8 cellular contexts compared by ENCODE assay signal in genomic region chr6:291697-292505, GRCh38. TPM values are rescaled to one million over a fixed set of nuclear protein-coding genes. Genes with fewer than 3 reads are reported as not detected.
DNase-seq lines count a peak whose midpoint lies in the region; ATAC-seq and TF ChIP-seq lines count a peak whose summit lies in the region.

DUSP22 (plus strand) TSS chr6:292487; CDS start chr6:292540, 53 bp downstream.

- DNase-seq in A172 (ENCODE audit: low spot score) = peak; percentile 63
- DNase-seq in GM19238 (ENCODE audit: insufficient read length, low spot score) = peak; percentile 85
- peak; percentile 68 for DNase-seq in activated CD4-positive, alpha-beta T cell treated with anti-CD3 and anti-CD28 coated beads for 1 hour
- DNase-seq in dedifferentiated amniotic fluid mesenchymal stem cell (ENCODE audit: extremely low spot score) = peak; percentile 63
- DNase-seq in lower leg skin (ENCODE audit: low spot score in 2 of 2) = peak; percentile 84 to 97
- peak; percentile 53 to 65 (median 61) for DNase-seq in stimulated activated CD4-positive, alpha-beta T cell treated with anti-CD3 and anti-CD28 coated beads, TNF-alpha, amount 100 ng/mL, for 1 hour (ENCODE audit: low read depth in 3 of 3, low spot score in 1 of 3)
- no peak for DNase-seq in NCI-H146 (lab: John Stamatoyannopoulos, UW)

- ATAC-seq in HG03439 (IDR thresholded peaks at IDR 0.05; ENCODE audit: unreplicated experiment) = peak; percentile 46

- WGBS in lower leg skin, 2 donors = 24 to 31% methylated on average over 46 to 79 of the region's 85 CpGs

- peak within 1 kb of the TSS; percentile 54 for H3K4me3 ChIP-seq in lower leg skin (ENCODE audit: low read depth, poor library complexity, severe bottlenecking)

- TF ChIP-seq POLR2A in lower leg skin (IDR thresholded peaks at IDR 0.05) = peak in 1 of 2 donors; percentile 49

- intact Hi-C loops in lower leg skin (cut with DNase I; ENCODE audit: low total_unique reads) = no loop called here

- TF ChIP-seq CTCF in lower leg skin (IDR thresholded peaks at IDR 0.05) = no peak

RNA-seq across cellular contexts. Expression of gene DUSP22, which starts in this region (rescaled TPM):
- total RNA-seq in A172 (2014; rRNA removed; shearing (Covaris generic)) = 19.5 and 29.5 TPM in 2 replicates
- total RNA-seq in lower leg skin = 10 to 100 TPM; 53.2 to 81.1 (median 63.4) TPM
